In genomic region chr17:82035956-82036633, GRCh38 we compare ENCODE assay signal across 9 cellular contexts. TPM values are rescaled to one million over a fixed set of nuclear protein-coding genes. Genes with fewer than 3 reads are reported as not detected.
DNase-seq lines count a peak whose midpoint lies in the region; ATAC-seq and TF ChIP-seq lines count a peak whose summit lies in the region.
"Had no signal": no experiment of that assay in that cellular context is flagged by ENCODE, and none has a peak within 500 bp of the region (broad histone marks: within the 10 kb centered on the region; RNA-seq: fewer than 3 reads in every experiment).

No MANE protein-coding gene starts in this region.

- no peak overlapping the region for H3K4me2 ChIP-seq in mesendoderm (ENCODE audit: low read length)

- in situ Hi-C loops in astrocyte of the cerebellum (cut with HindIII; ENCODE audit: low sequenced_read_pairs) = loop anchor here (10.0 kb wide), 2 partner anchors 61 to 99 kb away; partner anchors contain the start of gene ASPSCR1

- peak overlapping the region; percentile 83 for H3K4me3 ChIP-seq in left ventricle myocardium inferior
- H3K4me3 ChIP-seq in astrocyte of the cerebellum (ENCODE audit: low read depth, low read length) = peak overlapping the region; percentile 61
- no peak overlapping the region for H3K4me3 ChIP-seq in mesendoderm (ENCODE audit: low read length)
- peak overlapping the region; percentile 71 to 79 for H3K4me3 ChIP-seq in vagina

- ATAC-seq in left cardiac atrium = no peak
- no peak for ATAC-seq in GM18519 (IDR thresholded peaks at IDR 0.05; ENCODE audit: low FRiP score, unreplicated experiment)
- ATAC-seq in GM19035 (IDR thresholded peaks at IDR 0.05; ENCODE audit: unreplicated experiment) = no peak
- no peak for ATAC-seq in GM21786 (IDR thresholded peaks at IDR 0.05; ENCODE audit: unreplicated experiment)

- no peak for TF ChIP-seq POLR2A in vagina (IDR thresholded peaks at IDR 0.05)

- H3K23ac ChIP-seq in mesendoderm (ENCODE audit: low read length) = peak overlapping the region; percentile 45

- H2BK5ac ChIP-seq in mesendoderm (ENCODE audit: low read length) = no peak overlapping the region

- TF ChIP-seq CTCF in left ventricle myocardium inferior (IDR thresholded peaks at IDR 0.05; ENCODE audit: borderline replicate concordance) (no peak), astrocyte of the cerebellum (IDR thresholded peaks at IDR 0.05; ENCODE audit: low read depth, low read length, missing control alignments) (no peak), vagina (IDR thresholded peaks at IDR 0.05) (no peak)

- no peak overlapping the region for H3K4ac ChIP-seq in mesendoderm (ENCODE audit: low read depth, low read length)

- H3K4me1 ChIP-seq in left ventricle myocardium inferior = peaks cover 29% of the 10 kb centered on the region
- H3K4me1 ChIP-seq in mesendoderm (ENCODE audit: control insufficient read depth, low read depth, low read length) = no peaks in the 10 kb centered on the region
- H3K4me1 ChIP-seq in vagina = peaks cover 24% of the 10 kb centered on the region

- H4K5ac ChIP-seq in mesendoderm (ENCODE audit: low read length) = no peak overlapping the region

- H3K36me3 ChIP-seq in left ventricle myocardium inferior (no peaks in the 10 kb centered on the region), mesendoderm (ENCODE audit: control insufficient read depth, insufficient read depth, low read length) (no peaks in the 10 kb centered on the region), vagina (no peaks in the 10 kb centered on the region)

- H2AK5ac ChIP-seq in mesendoderm (ENCODE audit: low read length) = no peak overlapping the region

- intact Hi-C loops in left ventricle myocardium inferior (cut with micrococcal nuclease) = no loop called here
- intact Hi-C loops in left cardiac atrium (cut with DNase I) = loop anchor here in 1 of 2 donors (5.0 kb wide), 1 partner anchor 61 kb away; the partner anchor contains the start of gene FASN
- intact Hi-C loops in vagina (cut with DNase I) = no loop called here

- H3K9me3 ChIP-seq in left ventricle myocardium inferior (replicated peaks) = no peaks in the 10 kb centered on the region
- no peaks in the 10 kb centered on the region for H3K9me3 ChIP-seq in vagina

- no peak overlapping the region for H4K8ac ChIP-seq in mesendoderm (ENCODE audit: low read depth, low read length)

- H2BK15ac ChIP-seq in mesendoderm (replicated peaks; ENCODE audit: low read depth) = no peak overlapping the region

- H2BK120ac ChIP-seq in mesendoderm (ENCODE audit: low read depth, low read length) = no peak overlapping the region

- DNase-seq in left ventricle myocardium inferior (no peak), left cardiac atrium (no peak), astrocyte of the cerebellum (ENCODE audit: low read depth) (no peak), mesendoderm (no peak), vagina (ENCODE audit: extremely low spot score in 2 of 2) (no peak)
- DNase-seq: stimulated activated CD4-positive, alpha-beta T cell treated with anti-CD3 and anti-CD28 coated beads, Interleukin-2, amount 100 ng/mL, for 24 hours had no signal

- no peaks in the 10 kb centered on the region for H3K79me2 ChIP-seq in mesendoderm (ENCODE audit: control insufficient read depth, insufficient read depth, low read length)

- H3K27me3 ChIP-seq in left ventricle myocardium inferior (ENCODE audit: low read depth) (peaks cover 9% of the 10 kb centered on the region), mesendoderm (ENCODE audit: insufficient read depth, low read length, poor library complexity) (no peaks in the 10 kb centered on the region), vagina (no peaks in the 10 kb centered on the region)

- peak overlapping the region; percentile 91 for H3K56ac ChIP-seq in mesendoderm (ENCODE audit: low read length)

- no CpG with 5 or more reads among the region's 20 CpGs for WGBS in mesendoderm (ENCODE audit: extremely low coverage, insufficient coverage, low lambda C conversion rate)

- no peak overlapping the region for H3K18ac ChIP-seq in mesendoderm (ENCODE audit: low read length)

- H3K27ac ChIP-seq in left ventricle myocardium inferior (replicated peaks) = peak overlapping the region; percentile 96
- no peak overlapping the region for H3K27ac ChIP-seq in mesendoderm (ENCODE audit: low read depth, low read length)
- peak overlapping the region; percentile 87 for H3K27ac ChIP-seq in vagina

- H3K79me1 ChIP-seq in mesendoderm (ENCODE audit: low read length) = no peaks in the 10 kb centered on the region

- H3K9ac ChIP-seq in mesendoderm (ENCODE audit: low read length) = peak overlapping the region; percentile 89

RNA-seq across cellular contexts. Expression of gene DCXR, which starts 1.4 kb away (rescaled TPM):
- total RNA-seq in left ventricle myocardium inferior = 219 TPM
- total RNA-seq in left cardiac atrium = 100 to 1,000 TPM; 132 to 161 TPM
- polyA plus RNA-seq in mesendoderm (2013, experiment 1 of 2) = 34.8 TPM
- polyA plus RNA-seq in mesendoderm (2013, experiment 2 of 2) = 34.4 TPM
- 106 TPM for total RNA-seq in vagina

RNA-seq across cellular contexts. Expression of gene RAC3, which starts 4.6 kb away (rescaled TPM):
- total RNA-seq in left ventricle myocardium inferior (0.82 TPM), left cardiac atrium (1 to 10 TPM; 3.8 to 4.2 TPM), vagina (12.8 TPM)
- polyA plus RNA-seq in mesendoderm (2013, experiment 1 of 2) = 97.1 TPM
- polyA plus RNA-seq in mesendoderm (2013, experiment 2 of 2) = 102 TPM

RNA-seq across cellular contexts. Expression of gene LRRC45, which starts 13.0 kb away (rescaled TPM):
- total RNA-seq in left ventricle myocardium inferior = 4.3 TPM
- 1 to 10 TPM; 3.7 to 7.9 TPM for total RNA-seq in left cardiac atrium
- 8.5 TPM for polyA plus RNA-seq in mesendoderm (2013, experiment 1 of 2)
- polyA plus RNA-seq in mesendoderm (2013, experiment 2 of 2) = 8.7 TPM
- total RNA-seq in vagina = 14.0 TPM

RNA-seq across cellular contexts. Expression of gene CENPX, which starts 13.4 kb away (rescaled TPM):
- 26.3 TPM for total RNA-seq in left ventricle myocardium inferior
- 10 to 100 TPM; 27.2 to 37.2 TPM for total RNA-seq in left cardiac atrium
- polyA plus RNA-seq in mesendoderm (2013, experiment 1 of 2) = 59.9 TPM
- 60.0 TPM for polyA plus RNA-seq in mesendoderm (2013, experiment 2 of 2)
- total RNA-seq in vagina = 101 TPM

RNA-seq across cellular contexts. Expression of gene RFNG, which starts 15.5 kb away (rescaled TPM):
- total RNA-seq in left ventricle myocardium inferior (21.1 TPM), left cardiac atrium (10 to 100 TPM; 16.4 to 22.4 TPM), vagina (61.4 TPM)
- polyA plus RNA-seq in mesendoderm (2013, experiment 1 of 2) = 15.5 TPM
- 14.9 TPM for polyA plus RNA-seq in mesendoderm (2013, experiment 2 of 2)
